9 cellular contexts compared by ENCODE assay signal in genomic region chr13:39036212-39036611, GRCh38. TPM values are rescaled to one million over a fixed set of nuclear protein-coding genes. Genes with fewer than 3 reads are reported as not detected.
A peak's percentile ranks its signal among the peaks of the same experiment; 100 is the strongest.
DNase-seq lines count a peak whose midpoint lies in the region; TF ChIP-seq lines count a peak whose summit lies in the region.
"Had no signal": no experiment of that assay in that cellular context is flagged by ENCODE, and none has a peak within 500 bp of the region (broad histone marks: within the 10 kb centered on the region; RNA-seq: fewer than 3 reads in every experiment).

No MANE protein-coding gene starts in this region.

- WGBS in ovary, 3 donors, result 2% methylated on average over 9 of the region's 9 CpGs

- TF ChIP-seq EP300 in ovary (IDR thresholded peaks at IDR 0.05), result no peak

- intact Hi-C loops in left ventricle myocardium inferior (cut with micrococcal nuclease) (no loop called here), cardiac septum (cut with DNase I) (loop anchor here (5.0 kb wide), 1 partner anchor 476 kb away; no protein-coding TSS in a partner anchor), ovary (cut with DNase I) (no loop called here)

- peak overlapping the region; percentile 94 for H3K4me3 ChIP-seq in left ventricle myocardium inferior
- H3K4me3 ChIP-seq in SJSA1, result peak overlapping the region; percentile 81
- H3K4me3 ChIP-seq in ovary, result peak overlapping the region; percentile 94

- no peak overlapping the region for H3K27ac ChIP-seq in left ventricle myocardium inferior (replicated peaks)
- H3K27ac ChIP-seq in SJSA1, result no peak overlapping the region
- H3K27ac ChIP-seq in epithelial cell of prostate, result peak overlapping the region; percentile 84
- H3K27ac ChIP-seq in ovary, result no peak overlapping the region

- TF ChIP-seq CTCF in left ventricle myocardium inferior (IDR thresholded peaks at IDR 0.05; ENCODE audit: borderline replicate concordance) (no peak), ovary (IDR thresholded peaks at IDR 0.05) (no peak), GM20000 (IDR thresholded peaks at IDR 0.05; ENCODE audit: extremely low read depth, missing control alignments) (no peak)

- no peak for TF ChIP-seq POLR2A in ovary (IDR thresholded peaks at IDR 0.05)

- H3K4me1 ChIP-seq in left ventricle myocardium inferior (peaks cover 76% of the 10 kb centered on the region), SJSA1 (replicated peaks) (peaks cover 7% of the 10 kb centered on the region; the same call in 1 of the 2 replicates), ovary (ENCODE audit: insufficient read depth) (peaks cover 2% of the 10 kb centered on the region)

- H3K9me3 ChIP-seq in left ventricle myocardium inferior (replicated peaks) (no peaks in the 10 kb centered on the region), SJSA1 (replicated peaks) (no peaks in the 10 kb centered on the region), ovary (no peaks in the 10 kb centered on the region)

- no peaks in the 10 kb centered on the region for H3K27me3 ChIP-seq in left ventricle myocardium inferior (ENCODE audit: low read depth)
- no peaks in the 10 kb centered on the region for H3K27me3 ChIP-seq in SJSA1 (replicated peaks)
- no peaks in the 10 kb centered on the region for H3K27me3 ChIP-seq in ovary

- DNase-seq in left ventricle myocardium inferior (no peak), cardiac septum (ENCODE audit: low spot score) (no peak), SJSA1 (ENCODE audit: low read depth in 1 of 2, low spot score in 2 of 2) (no peak), epithelial cell of prostate (ENCODE audit: low read depth, low spot score) (no peak), ovary (no peak), GOT3 (lab: John Stamatoyannopoulos, UW) (no peak), GM20000 (ENCODE audit: low spot score) (no peak), CD1c-positive myeloid dendritic cell (ENCODE audit: extremely low spot score) (no peak)

- H3K36me3 ChIP-seq in left ventricle myocardium inferior, result no peaks in the 10 kb centered on the region
- H3K36me3 ChIP-seq in SJSA1, result no peaks in the 10 kb centered on the region
- H3K36me3 ChIP-seq in ovary, result no peaks in the 10 kb centered on the region

RNA-seq across cellular contexts. Expression of gene PROSER1, which starts 1.7 kb away (rescaled TPM):
- total RNA-seq in left ventricle myocardium inferior (14.2 TPM), cardiac septum (17.5 TPM), ovary (10 to 100 TPM; 15.5 to 25.3 (median 17.5) TPM)
- 3.1 and 13.0 TPM in 2 replicates for total RNA-seq in SJSA1 (2014; rRNA removed; shearing (Covaris generic))
- polyA plus RNA-seq in ovary, result 10 to 100 TPM in 1 of 2 donors, 1 to 10 TPM in 1; 5.3 to 16.3 TPM

RNA-seq across cellular contexts. Expression of gene NHLRC3, which starts 2.0 kb away (rescaled TPM):
- total RNA-seq in left ventricle myocardium inferior (11.8 TPM), cardiac septum (13.2 TPM), ovary (10 to 100 TPM; 17.3 to 26.0 (median 20.5) TPM)
- 4.9 and 6.7 TPM in 2 replicates for total RNA-seq in SJSA1 (2014; rRNA removed; shearing (Covaris generic))
- 10 to 100 TPM; 11.1 to 22.0 TPM for polyA plus RNA-seq in ovary

RNA-seq across cellular contexts. Expression of gene STOML3, which starts 45.6 kb away (rescaled TPM):
- total RNA-seq in left ventricle myocardium inferior (not detected), cardiac septum (not detected), ovary (1 to 10 TPM in 1 of 7 donors, under 1 TPM in 4, not detected in 2; 0.12 to 8.6 (median 0.50) TPM)
- total RNA-seq in SJSA1 (2014; rRNA removed; shearing (Covaris generic)), result not detected in 2 replicates
- not detected for polyA plus RNA-seq in ovary
- total RNA-seq: glomerular endothelial cell had no signal
